1 cellular context compared by ENCODE assay signal in the genomic region with DNA sequence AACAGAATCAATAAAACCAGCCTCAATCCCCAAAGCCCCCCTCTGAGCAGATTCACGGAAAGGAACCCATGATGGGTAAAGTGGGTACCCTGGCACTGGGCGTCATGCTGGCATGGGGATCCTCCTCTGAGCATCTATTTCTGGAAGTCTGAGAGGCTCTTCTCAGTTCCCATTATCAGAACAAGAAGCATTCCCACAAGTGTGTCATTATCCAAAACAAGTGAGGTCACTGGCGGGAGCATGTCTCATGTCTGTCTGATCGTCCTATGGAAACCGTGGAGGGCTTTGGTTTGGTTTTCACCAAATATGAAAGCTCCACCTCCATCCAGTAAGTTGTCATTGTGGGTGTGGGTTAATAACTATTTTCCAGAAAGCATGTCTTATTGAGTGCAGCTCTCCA.
TF ChIP-seq lines count a peak whose summit lies in the region.

No MANE protein-coding gene starts in this region.

TF ChIP-seq in IMR-90, 13 proteins besides CTCF, POLR2A, EP300 and RAD21:
- TF ChIP-seq NFE2L2 (IDR thresholded peaks at IDR 0.05; ENCODE audit: low read depth, low read length), result no peak
- TF ChIP-seq BHLHE40 (IDR thresholded peaks at IDR 0.05; ENCODE audit: low read depth, low read length), result no peak
